In the genomic region with DNA sequence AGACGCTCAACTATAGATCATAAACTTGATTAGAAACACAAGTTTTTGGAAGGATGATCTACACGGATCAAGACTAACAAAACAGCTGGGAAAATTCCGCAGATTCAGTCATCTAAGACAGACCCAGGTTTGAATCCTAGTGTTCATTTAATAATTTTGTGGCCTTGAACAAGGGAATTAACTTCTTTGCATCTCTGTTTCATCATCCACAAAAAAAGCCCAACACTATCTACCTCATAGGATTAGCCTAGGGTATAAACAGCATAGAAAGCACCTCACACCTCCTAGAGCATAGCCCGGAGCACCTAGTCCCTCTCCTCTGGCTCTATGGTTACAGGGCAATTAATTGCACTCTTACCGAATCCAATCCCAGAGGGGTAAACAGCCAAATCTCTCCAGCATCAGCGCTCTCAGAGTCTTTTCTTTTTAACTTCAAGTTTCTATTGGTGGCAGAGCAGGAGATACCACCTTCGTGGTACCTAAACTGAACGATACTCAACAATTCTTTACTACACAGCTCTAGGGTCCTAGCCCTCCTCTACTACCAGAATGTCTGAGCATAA, we compare ENCODE assay signal across 8 cellular contexts. TPM values are rescaled to one million over a fixed set of nuclear protein-coding genes. Genes with fewer than 3 reads are reported as not detected.
A peak's percentile ranks its signal among the peaks of the same experiment; 100 is the strongest.
DNase-seq lines count a peak whose midpoint lies in the region; ATAC-seq, FAIRE-seq and TF ChIP-seq lines count a peak whose summit lies in the region.

No MANE protein-coding gene starts in this region.

- peak overlapping the region; percentile 33 to 99 (median 98) for H3K27ac ChIP-seq in thyroid gland

- POLR2A ChIA-PET in activated CD8-positive, alpha-beta T cell treated with anti-CD3 and anti-CD28 coated beads, Interleukin-2, amount 10 ng/mL, durations not matched to agents 7 days and 5 days (lab: Charles Lee), result interaction anchor here (1.1 to 6.5 kb wide), 5 partner anchors 44 to 165 kb away, joined by 3 to 172 read pairs (median 15); no protein-coding TSS in a partner anchor

- ATAC-seq in activated CD8-positive, alpha-beta T cell treated with anti-CD3 and anti-CD28 coated beads, Interleukin-2, amount 10 ng/mL, durations not matched to agents 7 days and 5 days, result no peak
- no peak for ATAC-seq in HG03159 (IDR thresholded peaks at IDR 0.05; ENCODE audit: unreplicated experiment)

- peaks cover 30 to 34% of the 10 kb centered on the region in 2 donors for H3K4me1 ChIP-seq in thyroid gland

- H3K9me3 Mint-ChIP-seq in activated naive CD4-positive, alpha-beta T cell treated with anti-CD3 and anti-CD28 coated beads, Interleukin-2, amount 50 U/mL, for 24 hours, result no peaks in the 10 kb centered on the region
- H3K9me3 Mint-ChIP-seq in activated CD8-positive, alpha-beta T cell treated with anti-CD3 and anti-CD28 coated beads, Interleukin-2, amount 10 ng/mL, durations not matched to agents 7 days and 5 days (ENCODE audit: insufficient read depth), result no peaks in the 10 kb centered on the region

- intact Hi-C loops in thyroid gland (cut with DNase I), result loop anchor here (10.0 kb wide), 1 partner anchor 139 kb away; no protein-coding TSS in a partner anchor

- peaks cover 57% of the 10 kb centered on the region for H3K4me1 Mint-ChIP-seq in activated naive CD4-positive, alpha-beta T cell treated with anti-CD3 and anti-CD28 coated beads, Interleukin-2, amount 50 U/mL, for 24 hours
- peaks cover 55% of the 10 kb centered on the region for H3K4me1 Mint-ChIP-seq in activated CD8-positive, alpha-beta T cell treated with anti-CD3 and anti-CD28 coated beads, Interleukin-2, amount 10 ng/mL, durations not matched to agents 7 days and 5 days (ENCODE audit: low read depth)

- no peaks in the 10 kb centered on the region for H3K27me3 Mint-ChIP-seq in activated naive CD4-positive, alpha-beta T cell treated with anti-CD3 and anti-CD28 coated beads, Interleukin-2, amount 50 U/mL, for 24 hours
- H3K27me3 Mint-ChIP-seq in activated CD8-positive, alpha-beta T cell treated with anti-CD3 and anti-CD28 coated beads, Interleukin-2, amount 10 ng/mL, durations not matched to agents 7 days and 5 days (ENCODE audit: low read depth), result no peaks in the 10 kb centered on the region

- no peak for TF ChIP-seq CTCF in thyroid gland (IDR thresholded peaks at IDR 0.05)

- no peaks in the 10 kb centered on the region for H3K9me3 ChIP-seq in thyroid gland

- TF ChIP-seq POLR2A in thyroid gland (IDR thresholded peaks at IDR 0.05), result no peak

- FAIRE-seq in islet of Langerhans (lab: Jason Lieb, UNC), result peak; percentile 56

- H3K27me3 ChIP-seq in thyroid gland, result no peaks in the 10 kb centered on the region

- H3K27ac Mint-ChIP-seq in activated naive CD4-positive, alpha-beta T cell treated with anti-CD3 and anti-CD28 coated beads, Interleukin-2, amount 50 U/mL, for 24 hours, result peak overlapping the region; percentile 100
- peak overlapping the region; percentile 39 for H3K27ac Mint-ChIP-seq in activated CD8-positive, alpha-beta T cell treated with anti-CD3 and anti-CD28 coated beads, Interleukin-2, amount 10 ng/mL, durations not matched to agents 7 days and 5 days

- H3K36me3 Mint-ChIP-seq in activated naive CD4-positive, alpha-beta T cell treated with anti-CD3 and anti-CD28 coated beads, Interleukin-2, amount 50 U/mL, for 24 hours, result peaks cover 12% of the 10 kb centered on the region
- peaks cover 53% of the 10 kb centered on the region for H3K36me3 Mint-ChIP-seq in activated CD8-positive, alpha-beta T cell treated with anti-CD3 and anti-CD28 coated beads, Interleukin-2, amount 10 ng/mL, durations not matched to agents 7 days and 5 days (ENCODE audit: low read depth)

- no peaks in the 10 kb centered on the region for H3K36me3 ChIP-seq in thyroid gland

- H3K4me3 ChIP-seq in thyroid gland (replicated peaks in 1 of 3), result peak overlapping the region in 1 of 3 donors; percentile 96

- 37 to 43% methylated on average over 8 of the region's 8 CpGs for WGBS in thyroid gland, 2 donors

- CTCF ChIA-PET in activated CD8-positive, alpha-beta T cell treated with anti-CD3 and anti-CD28 coated beads, Interleukin-2, amount 10 ng/mL, durations not matched to agents 7 days and 5 days (lab: Charles Lee), result interaction anchor here (0.8 to 3.3 kb wide), 4 partner anchors 17 to 142 kb away, joined by 3 to 14 read pairs (median 4); no protein-coding TSS in a partner anchor

- peak overlapping the region; percentile 99 for H3K4me3 Mint-ChIP-seq in activated naive CD4-positive, alpha-beta T cell treated with anti-CD3 and anti-CD28 coated beads, Interleukin-2, amount 50 U/mL, for 24 hours
- H3K4me3 Mint-ChIP-seq in activated CD8-positive, alpha-beta T cell treated with anti-CD3 and anti-CD28 coated beads, Interleukin-2, amount 10 ng/mL, durations not matched to agents 7 days and 5 days, result peak overlapping the region; percentile 98

- DNase-seq in activated naive CD4-positive, alpha-beta T cell treated with Interleukin-2 at 50 U/mL for 16 hours, result no peak
- no peak for DNase-seq in activated CD8-positive, alpha-beta T cell treated with anti-CD3 and anti-CD28 coated beads, Interleukin-2, amount 10 ng/mL, durations not matched to agents 7 days and 5 days
- DNase-seq in thyroid gland (no peak), cerebellum (ENCODE audit: low spot score) (no peak), KG1 (lab: John Stamatoyannopoulos, UW) (no peak)

RNA-seq across cellular contexts. Expression of a gene that starts 3.5 kb away (rescaled TPM):
- total RNA-seq in activated CD8-positive, alpha-beta T cell treated with anti-CD3 and anti-CD28 coated beads, Interleukin-2, amount 10 ng/mL, durations not matched to agents 7 days and 5 days, result 100 to 1,000 TPM; 165 to 166 TPM
- total RNA-seq in thyroid gland, result 100 to 1,000 TPM; 164 to 239 (median 195) TPM
- total RNA-seq in cerebellum, result 187 TPM
